ENCODE assay signal across 12 cellular contexts in genomic region chr11:116984186-116984585, GRCh38.
A peak's percentile ranks its signal among the peaks of the same experiment; 100 is the strongest.
DNase-seq lines count a peak whose midpoint lies in the region; ATAC-seq and TF ChIP-seq lines count a peak whose summit lies in the region.
"Had no signal": no experiment of that assay in that cellular context is flagged by ENCODE, and none has a peak within 500 bp of the region (broad histone marks: within the 10 kb centered on the region; RNA-seq: fewer than 3 reads in every experiment).

No MANE protein-coding gene starts in this region.

- peak; percentile 58 for DNase-seq in GM23248
- peak; percentile 60 for DNase-seq in PC-3
- DNase-seq in fibroblast of pulmonary artery (ENCODE audit: low read depth): peak; percentile 37
- DNase-seq in stomach: no peak
- DNase-seq in NCI-H524 treated with DMSO at 0.1 percent for 48 hours (lab: John Stamatoyannopoulos, UW): no peak
- no peak for DNase-seq in A172 (ENCODE audit: low spot score)
- no peak for DNase-seq in OCI-M2 (lab: John Stamatoyannopoulos, UW; ENCODE audit: unreplicated experiment)
- DNase-seq in activated CD8-positive, alpha-beta memory T cell treated with anti-CD3 and anti-CD28 coated beads, Interleukin-2, amount 50 U/mL, for 48 hours: no peak
- DNase-seq: activated CD8-positive, alpha-beta memory T cell treated with anti-CD3 and anti-CD28 coated beads for 24 hours; nephron progenitor cell; stimulated activated CD4-positive, alpha-beta T cell treated with anti-CD3 and anti-CD28 coated beads, Interleukin-4, amount 100 ng/mL, for 4 hours had no signal

- no TSS peak for BruUV-seq in PC-3 (replicated peaks; lab: Mats Ljungman, UMichigan)

- in situ Hi-C loops in GM23248 (cut with MboI): no loop called here

- peaks cover 54% of the 10 kb centered on the region for H3K4me1 ChIP-seq in GM23248 (ENCODE audit: insufficient read depth)
- peaks cover 46% of the 10 kb centered on the region for H3K4me1 ChIP-seq in PC-3 (ENCODE audit: insufficient read depth, low read length)
- H3K4me1 ChIP-seq in stomach: peaks cover 9 to 86% (median 44%) of the 10 kb centered on the region in 4 donors

- no peak for ATAC-seq in PC-3

- no peaks in the 10 kb centered on the region for H3K27me3 ChIP-seq in GM23248 (replicated peaks; ENCODE audit: insufficient read depth)
- H3K27me3 ChIP-seq in PC-3 (ENCODE audit: low read length): no peaks in the 10 kb centered on the region
- no peaks in the 10 kb centered on the region for H3K27me3 ChIP-seq in stomach
- H3K27me3 ChIP-seq: hepatocyte had no signal

- WGBS in GM23248 (ENCODE audit: low coverage in 1 of 2, low lambda C conversion rate in 2 of 2, missing lambda C conversion rate in 2 of 2), 2 experiments: 34 to 44% methylated on average over 4 of the region's 4 CpGs
- 67 to 80% (median 76%) methylated on average over 4 of the region's 4 CpGs for WGBS in stomach, 5 donors

- H3K4me3 ChIP-seq in GM23248: peak overlapping the region; percentile 58
- no peak overlapping the region for H3K4me3 ChIP-seq in PC-3 (ENCODE audit: low read length)
- H3K4me3 ChIP-seq in fibroblast of pulmonary artery (replicated peaks; ENCODE audit: low read depth, low read length): no peak overlapping the region
- no peak overlapping the region for H3K4me3 ChIP-seq in stomach
- H3K4me3 ChIP-seq: hepatocyte had no signal

- H3K9me3 ChIP-seq in GM23248 (ENCODE audit: low read depth): no peaks in the 10 kb centered on the region
- no peaks in the 10 kb centered on the region for H3K9me3 ChIP-seq in PC-3 (ENCODE audit: low read length)
- H3K9me3 ChIP-seq in stomach: no peaks in the 10 kb centered on the region

- H3K27ac ChIP-seq in GM23248 (peak overlapping the region; percentile 83), PC-3 (ENCODE audit: low read length) (peak overlapping the region; percentile 86), stomach (peak overlapping the region in 4 of 5 donors; percentile 11 to 73 (median 66))
- H3K27ac ChIP-seq: hepatocyte had no signal

- no peaks in the 10 kb centered on the region for H3K9me2 ChIP-seq in GM23248 (ENCODE audit: insufficient read depth)
- no peaks in the 10 kb centered on the region for H3K9me2 ChIP-seq in PC-3 (replicated peaks; ENCODE audit: low read length)

- H3K9ac ChIP-seq in GM23248 (peak overlapping the region; percentile 54), PC-3 (ENCODE audit: low read length) (peak overlapping the region; percentile 27; the same call in 1 of the 2 replicates)

- POLR2A ChIA-PET in PC-3 (lab: Charles Lee; ENCODE audit: unreplicated experiment): no interaction called here

- peaks cover 53% of the 10 kb centered on the region for H3F3A ChIP-seq in GM23248 (ENCODE audit: insufficient read depth)
- H3F3A ChIP-seq in PC-3 (ENCODE audit: low read length, unreplicated experiment): peaks cover 17% of the 10 kb centered on the region

- TF ChIP-seq CTCF in PC-3 (conservative IDR thresholded peaks at IDR 0.05; ENCODE audit: low read depth, low read length) (no peak), fibroblast of pulmonary artery (IDR thresholded peaks at IDR 0.05; ENCODE audit: low read length, missing control alignments) (no peak), stomach (IDR thresholded peaks at IDR 0.05) (no peak)

- H3K36me3 ChIP-seq in GM23248 (ENCODE audit: low read depth): no peaks in the 10 kb centered on the region
- no peaks in the 10 kb centered on the region for H3K36me3 ChIP-seq in PC-3 (ENCODE audit: low read depth, low read length)
- no peaks in the 10 kb centered on the region for H3K36me3 ChIP-seq in stomach

- H3K79me2 ChIP-seq in GM23248 (ENCODE audit: insufficient read depth) (peaks cover 36% of the 10 kb centered on the region), PC-3 (ENCODE audit: low read length) (peaks cover 41% of the 10 kb centered on the region)

- CTCF ChIA-PET in PC-3 (lab: Charles Lee): no interaction called here

- peak overlapping the region; percentile 77 for H3K4me2 ChIP-seq in GM23248 (ENCODE audit: unreplicated experiment)
- peak overlapping the region; percentile 63 for H3K4me2 ChIP-seq in PC-3 (ENCODE audit: low read length)
- H3K4me2 ChIP-seq: hepatocyte had no signal

- H2AFZ ChIP-seq in GM23248 (no peak overlapping the region), PC-3 (ENCODE audit: low read length) (no peak overlapping the region)
- H2AFZ ChIP-seq: hepatocyte had no signal

- intact Hi-C loops in PC-3 (cut with micrococcal nuclease): no loop called here
- intact Hi-C loops in stomach (cut with DNase I; ENCODE audit: low total_unique reads): no loop called here

- H4K20me1 ChIP-seq in GM23248 (ENCODE audit: insufficient read depth) (no peaks in the 10 kb centered on the region), PC-3 (ENCODE audit: low read length) (peaks cover 7% of the 10 kb centered on the region; the same call in 1 of the 2 replicates)

- TF ChIP-seq POLR2A in stomach (IDR thresholded peaks at IDR 0.05): no peak

- TF ChIP-seq EP300 in stomach (IDR thresholded peaks at IDR 0.05): no peak

Comparison
In these comparisons a context has a peak if more than half of its experiments do, and no peak if none do; other contexts are left out.
1. DNase-seq: peak in GM23248 (single experiment), PC-3 (single experiment) and fibroblast of pulmonary artery (single experiment); none in stomach (single experiment), NCI-H524 treated with DMSO at 0.1 percent for 48 hours (single experiment), A172 (single experiment), OCI-M2 (single experiment) and activated CD8-positive, alpha-beta memory T cell treated with anti-CD3 and anti-CD28 coated beads, Interleukin-2, amount 50 U/mL, for 48 hours (single experiment).
2. Peak in every context shown above with its lines, with median percentiles within 50 percentile points of each other: H3K27ac ChIP-seq.